Comparison of ENCODE assay signal across 1 cellular context in the genomic region with DNA sequence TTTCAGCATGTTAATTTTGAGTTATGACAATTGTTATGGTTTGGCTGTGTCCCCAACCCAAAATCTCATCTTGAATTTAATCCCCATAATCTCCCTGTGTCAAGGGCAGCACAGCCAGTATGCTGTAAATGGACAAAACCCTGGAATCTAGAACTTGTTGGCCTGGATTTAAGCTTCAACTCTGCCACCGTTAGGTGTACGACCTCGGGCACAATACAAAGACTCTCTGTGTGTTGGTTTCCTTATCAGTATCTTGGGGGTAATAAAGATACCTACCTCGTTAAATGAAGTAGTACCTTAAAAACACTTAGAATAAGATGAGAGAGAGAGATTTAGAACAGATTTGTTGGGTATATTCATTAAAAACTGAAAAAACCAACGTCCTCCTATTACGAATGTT.
TF ChIP-seq lines count a peak whose summit lies in the region.

No MANE protein-coding gene starts in this region.

TF ChIP-seq in H1, 55 proteins besides CTCF, POLR2A, EP300 and RAD21:
- no peak for TF ChIP-seq RNF2 (IDR thresholded peaks at IDR 0.05; ENCODE audit: borderline replicate concordance, low read depth, low read length, missing control alignments, poor library complexity, severe bottlenecking)
- TF ChIP-seq, protein P1, sequence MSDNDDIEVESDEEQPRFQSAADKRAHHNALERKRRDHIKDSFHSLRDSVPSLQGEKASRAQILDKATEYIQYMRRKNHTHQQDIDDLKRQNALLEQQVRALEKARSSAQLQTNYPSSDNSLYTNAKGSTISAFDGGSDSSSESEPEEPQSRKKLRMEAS (IDR thresholded peaks at IDR 0.05) = no peak
- no peak for TF ChIP-seq NANOG (IDR thresholded peaks at IDR 0.05; ENCODE audit: insufficient read depth, low read depth, low read length, poor library complexity, severe bottlenecking)
- TF ChIP-seq SAP30 (IDR thresholded peaks at IDR 0.05; ENCODE audit: insufficient read depth, insufficient replicate concordance, low read length) = no peak
- TF ChIP-seq, protein P2, sequence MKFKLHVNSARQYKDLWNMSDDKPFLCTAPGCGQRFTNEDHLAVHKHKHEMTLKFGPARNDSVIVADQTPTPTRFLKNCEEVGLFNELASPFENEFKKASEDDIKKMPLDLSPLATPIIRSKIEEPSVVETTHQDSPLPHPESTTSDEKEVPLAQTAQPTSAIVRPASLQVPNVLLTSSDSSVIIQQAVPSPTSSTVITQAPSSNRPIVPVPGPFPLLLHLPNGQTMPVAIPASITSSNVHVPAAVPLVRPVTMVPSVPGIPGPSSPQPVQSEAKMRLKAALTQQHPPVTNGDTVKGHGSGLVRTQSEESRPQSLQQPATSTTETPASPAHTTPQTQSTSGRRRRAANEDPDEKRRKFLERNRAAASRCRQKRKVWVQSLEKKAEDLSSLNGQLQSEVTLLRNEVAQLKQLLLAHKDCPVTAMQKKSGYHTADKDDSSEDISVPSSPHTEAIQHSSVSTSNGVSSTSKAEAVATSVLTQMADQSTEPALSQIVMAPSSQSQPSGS (IDR thresholded peaks at IDR 0.05; ENCODE audit: low read length) = no peak
- no peak for TF ChIP-seq CTBP2 (IDR thresholded peaks at IDR 0.05; ENCODE audit: borderline replicate concordance, insufficient read depth, insufficient read length, low read length)
- no peak for TF ChIP-seq SP2 (IDR thresholded peaks at IDR 0.05; ENCODE audit: low read length)
- TF ChIP-seq CHD2 (IDR thresholded peaks at IDR 0.05; ENCODE audit: low read length) = no peak
- TF ChIP-seq GTF2F1 (IDR thresholded peaks at IDR 0.05; ENCODE audit: borderline replicate concordance, low read depth, low read length) = no peak
- no peak for TF ChIP-seq SIN3A (conservative IDR thresholded peaks at IDR 0.05 in 1 of 2, IDR thresholded peaks at IDR 0.05 in 1 of 2; ENCODE audit: low read depth in 1 of 2, low read length in 2 of 2)
- TF ChIP-seq POLR2AphosphoS5 (IDR thresholded peaks at IDR 0.05; ENCODE audit: low read depth, low read length) = no peak
